9 cellular contexts compared by ENCODE assay signal in the genomic region with DNA sequence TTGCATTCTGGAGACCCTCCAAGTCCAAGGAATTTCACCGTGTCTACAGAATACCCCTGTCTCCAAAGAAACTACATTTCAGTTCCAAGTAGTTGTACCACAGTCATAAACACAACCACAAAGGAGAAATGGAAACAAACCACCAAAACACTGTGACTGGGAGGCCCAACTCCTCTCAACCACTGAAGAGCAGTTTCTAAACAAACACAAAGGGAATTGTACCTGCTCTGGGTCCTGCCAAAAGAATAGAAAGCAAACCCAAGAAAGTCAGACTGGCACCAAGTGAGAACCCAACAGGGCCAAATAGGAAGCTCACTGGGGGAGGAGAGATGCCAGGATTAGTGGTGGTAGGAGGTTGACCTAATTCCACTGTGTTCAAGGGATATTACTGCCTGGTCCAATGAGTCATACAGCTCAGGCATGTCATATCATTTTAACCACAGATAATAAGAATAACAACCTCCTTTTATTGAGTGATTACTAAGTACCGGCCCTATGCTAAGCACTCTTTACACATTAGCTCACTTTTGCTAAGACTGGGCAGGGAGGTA.
DNase-seq lines count a peak whose midpoint lies in the region; ATAC-seq lines count a peak whose summit lies in the region.
"Had no signal": no experiment of that assay in that cellular context is flagged by ENCODE, and none has a peak within 500 bp of the region (broad histone marks: within the 10 kb centered on the region; RNA-seq: fewer than 3 reads in every experiment).

No MANE protein-coding gene starts in this region.

- H3K27me3 Mint-ChIP-seq in activated naive CD8-positive, alpha-beta T cell treated with anti-CD3 and anti-CD28 coated beads, Interleukin-2, amount 50 U/mL, for 24 hours, result no peaks in the 10 kb centered on the region

- no peaks in the 10 kb centered on the region for H3K9me3 ChIP-seq in Karpas-422 (ENCODE audit: low read length)

- DNase-seq in GDM1 (lab: John Stamatoyannopoulos, UW), result peak; percentile 40
- DNase-seq in Karpas-422, result peak; percentile 19
- DNase-seq in activated naive CD8-positive, alpha-beta T cell treated with anti-CD3 and anti-CD28 coated beads, Interleukin-2, amount 50 U/mL, for 24 hours, result no peak
- DNase-seq in myocyte (ENCODE audit: low read depth), result peak; percentile 71
- DNase-seq in amniotic stem cell (lab: John Stamatoyannopoulos, UW), result no peak
- no peak for DNase-seq in posterior cingulate gyrus
- DNase-seq: nephron progenitor cell had no signal

- no peak overlapping the region for H3K4me2 ChIP-seq in Karpas-422 (ENCODE audit: low read depth, low read length, poor library complexity, severe bottlenecking)

- peaks cover 31% of the 10 kb centered on the region for H3K4me1 Mint-ChIP-seq in activated naive CD8-positive, alpha-beta T cell treated with anti-CD3 and anti-CD28 coated beads, Interleukin-2, amount 50 U/mL, for 24 hours
- H3K4me1 Mint-ChIP-seq: nephron progenitor cell had no signal

- H3K79me2 ChIP-seq in Karpas-422 (ENCODE audit: low read length), result no peaks in the 10 kb centered on the region

- no peaks in the 10 kb centered on the region for H3K9me3 Mint-ChIP-seq in activated naive CD8-positive, alpha-beta T cell treated with anti-CD3 and anti-CD28 coated beads, Interleukin-2, amount 50 U/mL, for 24 hours
- H3K9me3 Mint-ChIP-seq: nephron progenitor cell had no signal

- H3K4me3 Mint-ChIP-seq in activated naive CD8-positive, alpha-beta T cell treated with anti-CD3 and anti-CD28 coated beads, Interleukin-2, amount 50 U/mL, for 24 hours, result no peak overlapping the region
- H3K4me3 Mint-ChIP-seq: nephron progenitor cell had no signal

- H2AFZ ChIP-seq in Karpas-422 (ENCODE audit: low read length), result no peak overlapping the region

- no peak overlapping the region for H3K27ac Mint-ChIP-seq in activated naive CD8-positive, alpha-beta T cell treated with anti-CD3 and anti-CD28 coated beads, Interleukin-2, amount 50 U/mL, for 24 hours
- H3K27ac Mint-ChIP-seq: nephron progenitor cell had no signal

- ATAC-seq in activated naive CD8-positive, alpha-beta T cell treated with anti-CD3 and anti-CD28 coated beads, Interleukin-2, amount 50 U/mL, for 24 hours, result peak; percentile 69
- ATAC-seq in HG03571 (IDR thresholded peaks at IDR 0.05; ENCODE audit: unreplicated experiment), result no peak
- ATAC-seq in HG02642 (IDR thresholded peaks at IDR 0.05; ENCODE audit: poor library complexity, unreplicated experiment), result no peak

- H3K4me1 ChIP-seq in Karpas-422 (ENCODE audit: low read length), result no peaks in the 10 kb centered on the region

- H3K27ac ChIP-seq in Karpas-422 (ENCODE audit: low read length), result no peak overlapping the region

- H3K9ac ChIP-seq in Karpas-422 (ENCODE audit: low read length), result no peak overlapping the region

- no peaks in the 10 kb centered on the region for H3K9me2 ChIP-seq in Karpas-422 (replicated peaks; ENCODE audit: insufficient read depth, low read length)

- no peaks in the 10 kb centered on the region for H4K20me1 ChIP-seq in Karpas-422 (ENCODE audit: insufficient read depth, low read depth, low read length)

- intact Hi-C loops in posterior cingulate gyrus (cut with DNase I), result no loop called here

- no peaks in the 10 kb centered on the region for H3K36me3 Mint-ChIP-seq in activated naive CD8-positive, alpha-beta T cell treated with anti-CD3 and anti-CD28 coated beads, Interleukin-2, amount 50 U/mL, for 24 hours (ENCODE audit: low read depth)

- H3K36me3 ChIP-seq in Karpas-422 (ENCODE audit: insufficient read depth, low read length), result no peaks in the 10 kb centered on the region

- no peaks in the 10 kb centered on the region for H3K27me3 ChIP-seq in Karpas-422 (ENCODE audit: low read length)

- no peak overlapping the region for H3K4me3 ChIP-seq in Karpas-422 (ENCODE audit: low read length)

Comparison
In these comparisons a context has a peak if more than half of its experiments do, and no peak if none do; other contexts are left out.
1. DNase-seq: peak in GDM1 (single experiment), Karpas-422 (single experiment) and myocyte (single experiment); none in activated naive CD8-positive, alpha-beta T cell treated with anti-CD3 and anti-CD28 coated beads, Interleukin-2, amount 50 U/mL, for 24 hours (single experiment), amniotic stem cell (single experiment) and posterior cingulate gyrus (0 of 10).